ENCODE assay signal across 25 cellular contexts in the genomic region with DNA sequence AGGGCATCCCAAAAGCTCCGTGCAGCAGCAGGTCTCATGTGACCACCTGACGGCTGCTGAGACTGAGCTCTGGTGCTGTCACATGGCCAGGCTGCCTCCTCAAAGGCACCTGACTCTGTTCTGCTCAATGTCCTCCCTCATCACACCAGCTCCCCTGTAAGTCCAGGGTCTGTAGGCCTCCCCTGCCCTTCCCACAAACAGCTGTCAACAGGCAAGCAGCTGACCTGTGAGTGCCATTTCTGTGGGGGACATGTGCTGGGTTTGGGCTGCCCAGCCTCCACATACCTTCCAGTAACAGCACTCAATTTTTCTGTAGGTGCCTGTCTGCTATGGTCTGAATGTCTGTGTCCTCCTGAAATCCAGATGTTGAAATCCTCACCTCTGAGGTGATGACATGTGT. TPM values are rescaled to one million over a fixed set of nuclear protein-coding genes. Genes with fewer than 3 reads are reported as not detected.
"Had no signal": no experiment of that assay in that cellular context is flagged by ENCODE, and none has a peak within 500 bp of the region (broad histone marks: within the 10 kb centered on the region; RNA-seq: fewer than 3 reads in every experiment).

No MANE protein-coding gene starts in this region.

- H3K4me1 ChIP-seq: esophagus muscularis mucosa, gastrocnemius medialis, pancreas had no signal

- H3K4me2 ChIP-seq: smooth muscle cell had no signal

- H3K9me3 ChIP-seq: gastrocnemius medialis, pancreas had no signal

- H3K27me3 Mint-ChIP-seq: dendritic cell treated with granulocyte-macrophage colony-stimulating factor and Interleukin-4, amounts not matched to agents 40 ng/mL and 50 ng/mL, for 4 days; effector memory CD8-positive, alpha-beta T cell; progenitor cell of endocrine pancreas; stimulated activated naive CD8-positive, alpha-beta T cell treated with anti-CD3 and anti-CD28 coated beads, Interleukin-15, amount 100 ng/mL, for 72 hours had no signal

- H3K4me3 ChIP-seq: esophagus muscularis mucosa, gastrocnemius medialis, heart right ventricle, mucosa of descending colon, pancreas, smooth muscle cell, thoracic aorta, transverse colon had no signal

- ATAC-seq: effector memory CD8-positive, alpha-beta T cell; gastrocnemius medialis; heart right ventricle; left lobe of liver; mucosa of descending colon; natural killer cell; pancreas; right cardiac atrium; stimulated activated naive CD8-positive, alpha-beta T cell treated with anti-CD3 and anti-CD28 coated beads, Interleukin-15, amount 100 ng/mL, for 72 hours had no signal

- H3K36me3 Mint-ChIP-seq: natural killer cell had no signal

- DNase-seq: effector memory CD8-positive, alpha-beta T cell; gastrocnemius medialis; heart right ventricle; hypothalamus; mammary epithelial cell; mucosa of descending colon; natural killer cell; nucleus accumbens; pancreas; right cardiac atrium; stimulated activated CD4-positive, alpha-beta T cell treated with anti-CD3 and anti-CD28 coated beads, Interleukin-2, amount 100 ng/mL, for 48 hours; stimulated activated naive CD8-positive, alpha-beta T cell treated with anti-CD3 and anti-CD28 coated beads, Interleukin-15, amount 100 ng/mL, for 72 hours; substantia nigra; transverse colon had no signal

- H3K36me3 ChIP-seq: esophagus muscularis mucosa, gastrocnemius medialis, heart right ventricle, pancreas, thoracic aorta, transverse colon had no signal

- H3K27ac ChIP-seq: epithelial cell of prostate, esophagus muscularis mucosa, gastrocnemius medialis, heart right ventricle, pancreas, thoracic aorta, transverse colon had no signal

- H3K4me3 Mint-ChIP-seq: dendritic cell treated with granulocyte-macrophage colony-stimulating factor and Interleukin-4, amounts not matched to agents 40 ng/mL and 50 ng/mL, for 4 days; effector memory CD8-positive, alpha-beta T cell; natural killer cell; neural crest cell; stimulated activated naive CD8-positive, alpha-beta T cell treated with anti-CD3 and anti-CD28 coated beads, Interleukin-15, amount 100 ng/mL, for 72 hours had no signal

- H3K9me3 Mint-ChIP-seq: effector memory CD8-positive, alpha-beta T cell; stimulated activated naive CD8-positive, alpha-beta T cell treated with anti-CD3 and anti-CD28 coated beads, Interleukin-15, amount 100 ng/mL, for 72 hours had no signal

- H3K27me3 ChIP-seq: esophagus muscularis mucosa, gastrocnemius medialis, heart right ventricle, pancreas, transverse colon had no signal

- H3K27ac Mint-ChIP-seq: dendritic cell treated with granulocyte-macrophage colony-stimulating factor and Interleukin-4, amounts not matched to agents 40 ng/mL and 50 ng/mL, for 4 days; progenitor cell of endocrine pancreas; stimulated activated naive CD8-positive, alpha-beta T cell treated with anti-CD3 and anti-CD28 coated beads, Interleukin-15, amount 100 ng/mL, for 72 hours had no signal

- FAIRE-seq: colon, islet of Langerhans, pancreas had no signal

RNA-seq across cellular contexts. Expression of gene NUP210, which starts 11.2 kb away (rescaled TPM):
- total RNA-seq: fibroblast of villous mesenchyme had no signal
